Comparison of ENCODE assay signal across 8 cellular contexts in genomic region chr20:42741906-42742305, GRCh38.
"Had no signal": no experiment of that assay in that cellular context is flagged by ENCODE, and none has a peak within 500 bp of the region (broad histone marks: within the 10 kb centered on the region; RNA-seq: fewer than 3 reads in every experiment).

No MANE protein-coding gene starts in this region.

- FAIRE-seq: HTR-8/SVneo had no signal

- ATAC-seq: HCT116 had no signal

- H3K9ac ChIP-seq: GM23248 had no signal

- H3K4me1 ChIP-seq: HAP-1 had no signal

- H3K4me3 ChIP-seq: GM23248, HAP-1 had no signal

- H3K27ac ChIP-seq: GM23248, HL-60 had no signal

- DNase-seq: GM23248, GOT3, H7, HFFc6 had no signal

- H3K36me3 ChIP-seq: HAP-1 had no signal

- H2AFZ ChIP-seq: GM23248 had no signal
